ENCODE assay signal across 8 cellular contexts in the genomic region with DNA sequence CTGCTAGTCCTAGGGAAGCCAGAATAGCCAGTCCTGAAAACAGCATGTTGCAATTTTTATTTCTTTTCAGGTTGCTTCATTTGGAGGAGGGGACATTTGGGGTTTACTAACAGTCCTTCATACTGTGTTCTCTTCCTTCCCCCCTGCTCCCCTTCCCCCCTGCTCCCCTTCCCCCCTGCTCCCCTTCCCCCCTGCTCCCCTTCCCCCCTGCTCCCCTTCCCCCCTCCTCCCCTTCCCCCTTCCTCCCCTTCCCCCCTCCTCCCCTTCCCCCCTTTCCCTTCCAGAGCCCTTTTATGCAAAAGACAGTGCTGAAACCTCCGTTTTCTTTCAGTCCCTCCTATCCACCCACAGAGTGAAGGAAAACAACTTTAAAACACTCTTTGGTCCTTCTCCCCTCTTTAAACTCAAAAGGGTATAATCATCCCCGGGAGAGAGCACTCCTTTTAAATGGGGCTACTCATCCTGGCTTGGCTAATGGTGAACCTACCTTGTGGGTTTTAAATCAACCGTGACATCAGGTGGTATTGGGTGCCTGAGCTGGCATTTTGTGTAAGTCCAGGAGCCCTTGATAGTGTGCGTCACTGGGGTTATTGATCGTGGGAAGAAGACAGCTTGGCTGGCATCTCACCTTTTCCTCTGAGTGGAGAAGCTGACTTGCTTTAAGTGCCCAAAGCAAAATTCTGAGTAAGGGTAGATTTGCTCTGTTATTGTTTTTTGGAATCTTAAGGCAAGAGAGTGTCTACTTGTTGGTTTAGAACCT. TPM values are rescaled to one million over a fixed set of nuclear protein-coding genes. Genes with fewer than 3 reads are reported as not detected.
DNase-seq lines count a peak whose midpoint lies in the region; ATAC-seq lines count a peak whose summit lies in the region.

No MANE protein-coding gene starts in this region.

- peaks cover 35% of the 10 kb centered on the region for H3K36me3 Mint-ChIP-seq in activated T-helper 2 cell treated with anti-CD3 and anti-CD28 coated beads, Interferon-gamma antibody, Interleukin-2, Interleukin-4, amounts not matched to agents 10 μg/mL and 5 μg/mL and 100 μg/mL, durations not matched to agents 14 hours and 24 hours and 36 hours (ENCODE audit: low read depth)

- H3K4me3 Mint-ChIP-seq in activated T-helper 2 cell treated with anti-CD3 and anti-CD28 coated beads, Interferon-gamma antibody, Interleukin-2, Interleukin-4, amounts not matched to agents 10 μg/mL and 5 μg/mL and 100 μg/mL, durations not matched to agents 14 hours and 24 hours and 36 hours (ENCODE audit: low read depth), result peak overlapping the region; percentile 92

- no peaks in the 10 kb centered on the region for H3K27me3 Mint-ChIP-seq in activated T-helper 2 cell treated with anti-CD3 and anti-CD28 coated beads, Interferon-gamma antibody, Interleukin-2, Interleukin-4, amounts not matched to agents 10 μg/mL and 5 μg/mL and 100 μg/mL, durations not matched to agents 14 hours and 24 hours and 36 hours (ENCODE audit: low read depth)

- peak overlapping the region; percentile 86 for H3K27ac Mint-ChIP-seq in activated T-helper 2 cell treated with anti-CD3 and anti-CD28 coated beads, Interferon-gamma antibody, Interleukin-2, Interleukin-4, amounts not matched to agents 10 μg/mL and 5 μg/mL and 100 μg/mL, durations not matched to agents 14 hours and 24 hours and 36 hours

- peak overlapping the region; percentile 91 for H3K4me3 ChIP-seq in iPS-11a (ENCODE audit: low read depth, low read length)

- intact Hi-C loops in activated T-helper 2 cell treated with anti-CD3 and anti-CD28 coated beads, Interferon-gamma antibody, Interleukin-2, Interleukin-4, amounts not matched to agents 10 μg/mL and 5 μg/mL and 100 μg/mL, durations not matched to agents 14 hours and 24 hours and 36 hours (cut with micrococcal nuclease), result loop anchor here (2.0 to 10.0 kb wide), 4 partner anchors 15 to 563 kb away; a partner anchor contains a TSS

- DNase-seq in ELR (ENCODE audit: low read depth) (peak; percentile 53), NCI-H69 (lab: John Stamatoyannopoulos, UW) (peak; percentile 91), inferior parietal cortex (ENCODE audit: extremely low spot score) (no peak), DMS153 treated with DMSO at 0.1 percent for 48 hours (lab: John Stamatoyannopoulos, UW; ENCODE audit: unreplicated experiment) (no peak)
- DNase-seq in activated T-helper 2 cell treated with anti-CD3 and anti-CD28 coated beads, Interferon-gamma antibody, Interleukin-2, Interleukin-4, amounts not matched to agents 10 μg/mL and 5 μg/mL and 100 μg/mL, durations not matched to agents 14 hours and 24 hours and 36 hours (ENCODE audit: low spot score), result no peak
- DNase-seq in stimulated activated CD4-positive, alpha-beta T cell treated with anti-CD3 and anti-CD28 coated beads, Interleukin-1b, Interleukin-23, amount 100 ng/mL, for 48 hours, result peak; percentile 70

- H3K4me1 Mint-ChIP-seq in activated T-helper 2 cell treated with anti-CD3 and anti-CD28 coated beads, Interferon-gamma antibody, Interleukin-2, Interleukin-4, amounts not matched to agents 10 μg/mL and 5 μg/mL and 100 μg/mL, durations not matched to agents 14 hours and 24 hours and 36 hours (ENCODE audit: low read depth), result peaks cover 59% of the 10 kb centered on the region

- no peak for ATAC-seq in GM21381 (IDR thresholded peaks at IDR 0.05; ENCODE audit: unreplicated experiment)

- H3K9me3 Mint-ChIP-seq in activated T-helper 2 cell treated with anti-CD3 and anti-CD28 coated beads, Interferon-gamma antibody, Interleukin-2, Interleukin-4, amounts not matched to agents 10 μg/mL and 5 μg/mL and 100 μg/mL, durations not matched to agents 14 hours and 24 hours and 36 hours, result no peaks in the 10 kb centered on the region

RNA-seq across cellular contexts. Expression of a gene that starts 2.6 kb away (rescaled TPM):
- 278 and 301 TPM in 2 replicates for total RNA-seq in activated T-helper 2 cell treated with anti-CD3 and anti-CD28 coated beads, Interferon-gamma antibody, Interleukin-2, Interleukin-4, amounts not matched to agents 10 μg/mL and 5 μg/mL and 100 μg/mL, durations not matched to agents 14 hours and 24 hours and 36 hours

Comparison
In these comparisons a context has a peak if more than half of its experiments do, and no peak if none do; other contexts are left out.
1. DNase-seq: peak in ELR (single experiment), NCI-H69 (single experiment) and stimulated activated CD4-positive, alpha-beta T cell treated with anti-CD3 and anti-CD28 coated beads, Interleukin-1b, Interleukin-23, amount 100 ng/mL, for 48 hours (single experiment); none in activated T-helper 2 cell treated with anti-CD3 and anti-CD28 coated beads, Interferon-gamma antibody, Interleukin-2, Interleukin-4, amounts not matched to agents 10 μg/mL and 5 μg/mL and 100 μg/mL, durations not matched to agents 14 hours and 24 hours and 36 hours (single experiment), inferior parietal cortex (single experiment) and DMS153 treated with DMSO at 0.1 percent for 48 hours (single experiment).